ENCODE assay signal across 16 cellular contexts in the genomic region with DNA sequence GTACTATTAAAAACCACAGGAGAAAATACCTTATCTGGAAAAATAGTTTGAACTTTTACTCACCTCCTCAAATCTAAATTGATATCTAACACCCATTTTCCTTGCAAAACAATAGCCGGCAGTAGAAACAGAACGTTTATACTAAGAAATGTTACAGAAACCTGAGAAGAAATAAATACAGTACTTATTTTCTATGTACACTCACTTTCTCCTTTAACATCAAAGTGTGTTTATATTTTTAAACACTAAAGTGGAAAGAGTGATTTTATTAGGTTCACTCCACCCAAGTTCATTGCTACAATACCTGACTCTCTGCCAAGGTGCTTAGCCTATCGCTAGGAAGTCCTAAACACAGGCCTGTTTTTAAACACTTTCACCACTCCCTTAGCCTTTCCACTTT.
"Had no signal": no experiment of that assay in that cellular context is flagged by ENCODE, and none has a peak within 500 bp of the region (broad histone marks: within the 10 kb centered on the region; RNA-seq: fewer than 3 reads in every experiment).

No MANE protein-coding gene starts in this region.

- ATAC-seq: body of pancreas; gastrocnemius medialis; natural killer cell; stimulated activated naive CD8-positive, alpha-beta T cell treated with anti-CD3 and anti-CD28 coated beads, Interleukin-15, Interleukin-2, amounts not matched to agents 100 U/mL and 50 U/mL, for 24 hours had no signal

- H3K9me3 ChIP-seq: body of pancreas, gastrocnemius medialis, neutrophil had no signal

- H3K27me3 ChIP-seq: body of pancreas, gastrocnemius medialis, neutrophil had no signal

- H3K4me1 ChIP-seq: gastrocnemius medialis had no signal

- H3K27ac ChIP-seq: body of pancreas, neutrophil had no signal

- H3K4me3 ChIP-seq: body of pancreas, gastrocnemius medialis, smooth muscle cell had no signal

- H3K36me3 ChIP-seq: gastrocnemius medialis, neutrophil had no signal

- DNase-seq: activated CD4-positive, alpha-beta T cell treated with anti-CD3 and anti-CD28 coated beads, Interleukin-2, amount 50 U/mL, for 1 hour; activated CD8-positive, alpha-beta memory T cell treated with anti-CD3 and anti-CD28 coated beads for 24 hours; activated gamma-delta T cell treated with Interleukin-2 at 50 U/mL for 16 hours; activated naive CD8-positive, alpha-beta T cell treated with anti-CD3 and anti-CD28 coated beads for 36 hours; amygdala; body of pancreas; central memory CD4-positive, alpha-beta T cell; effector CD8-positive, alpha-beta T cell; gastrocnemius medialis; natural killer cell; stimulated activated CD4-positive, alpha-beta T cell treated with anti-CD3 and anti-CD28 coated beads, Interleukin-4, amount 100 ng/mL, for 4 hours; stimulated activated CD8-positive, alpha-beta memory T cell treated with anti-CD3 and anti-CD28 coated beads, Interleukin-4, amount 100 ng/mL, for 48 hours; stimulated activated naive CD8-positive, alpha-beta T cell treated with anti-CD3 and anti-CD28 coated beads, Interleukin-15, Interleukin-2, amounts not matched to agents 100 U/mL and 50 U/mL, for 24 hours; trophoblast cell had no signal
